In genomic region chr7:26399309-26399610, GRCh38 we compare ENCODE assay signal across 8 cellular contexts.
DNase-seq lines count a peak whose midpoint lies in the region; ATAC-seq and TF ChIP-seq lines count a peak whose summit lies in the region.

No MANE protein-coding gene starts in this region.

- H3K36me3 ChIP-seq in lower lobe of right lung (no peaks in the 10 kb centered on the region), tibial artery (no peaks in the 10 kb centered on the region)

- H3K27ac ChIP-seq in cingulate gyrus (ENCODE audit: low read depth, low read length) = peak overlapping the region; percentile 69
- peak overlapping the region; percentile 94 for H3K27ac ChIP-seq in lower lobe of right lung
- no peak overlapping the region for H3K27ac ChIP-seq in tibial artery

- DNase-seq in COLO668 (lab: John Stamatoyannopoulos, UW; ENCODE audit: unreplicated experiment) (peak; percentile 82), NCI-H1417 (lab: John Stamatoyannopoulos, UW) (peak in 2 of 3 experiments; percentile 93 to 95), lower lobe of right lung (peak; percentile 56), tibial artery (peak in 1 of 2 donors; percentile 28), dedifferentiated amniotic fluid mesenchymal stem cell (ENCODE audit: extremely low spot score) (no peak)

- ATAC-seq in lower lobe of right lung = peak; percentile 51 to 58
- ATAC-seq in HG02981 (IDR thresholded peaks at IDR 0.05; ENCODE audit: unreplicated experiment) = no peak
- no peak for ATAC-seq in HG03571 (IDR thresholded peaks at IDR 0.05; ENCODE audit: unreplicated experiment)

- H3K9me3 ChIP-seq in lower lobe of right lung (no peaks in the 10 kb centered on the region), tibial artery (no peaks in the 10 kb centered on the region)

- peak; percentile 46 for TF ChIP-seq CTCF in lower lobe of right lung (IDR thresholded peaks at IDR 0.05)
- peak in 1 of 2 experiments; percentile 9 for TF ChIP-seq CTCF in tibial artery (IDR thresholded peaks at IDR 0.05)

- peaks cover 19% of the 10 kb centered on the region for H3K4me1 ChIP-seq in lower lobe of right lung
- peaks cover 0 to 19% (median 9%) of the 10 kb centered on the region in 4 donors for H3K4me1 ChIP-seq in tibial artery

- intact Hi-C loops in lower lobe of right lung (cut with DNase I) (no loop called here), tibial artery (cut with DNase I; ENCODE audit: low total_unique reads) (no loop called here)

- no peaks in the 10 kb centered on the region for H3K27me3 ChIP-seq in lower lobe of right lung (ENCODE audit: low read depth)
- no peaks in the 10 kb centered on the region for H3K27me3 ChIP-seq in tibial artery

- H3K4me3 ChIP-seq in lower lobe of right lung = peak overlapping the region; percentile 72
- H3K4me3 ChIP-seq in tibial artery = peak overlapping the region; percentile 53 to 80

Comparison
In these comparisons a context has a peak if more than half of its experiments do, and no peak if none do; other contexts are left out.
1. H3K27ac ChIP-seq: peak in cingulate gyrus (single experiment) and lower lobe of right lung (single experiment); none in tibial artery (0 of 2).
2. ATAC-seq: peak in lower lobe of right lung (2 of 2); none in HG02981 (single experiment) and HG03571 (single experiment).